Comparison of ENCODE assay signal across 14 cellular contexts in genomic region chr15:28889871-28890270, GRCh38. TPM values are rescaled to one million over a fixed set of nuclear protein-coding genes. Genes with fewer than 3 reads are reported as not detected.
DNase-seq lines count a peak whose midpoint lies in the region; ATAC-seq and TF ChIP-seq lines count a peak whose summit lies in the region.
"Not testable (repeated sequence)": the region's sequence is repeated elsewhere in the genome, so short reads cannot be mapped to it uniquely, and the experiment has no call there.
"Had no signal": no experiment of that assay in that cellular context is flagged by ENCODE, and none has a peak within 500 bp of the region (broad histone marks: within the 10 kb centered on the region; RNA-seq: fewer than 3 reads in every experiment).

No MANE protein-coding gene starts in this region.

- in situ Hi-C loops in IMR-90 (cut with MboI; ENCODE audit: low sequenced_read_pairs) = loop anchor here (10.0 kb wide), 1 partner anchor 85 kb away; no protein-coding TSS in a partner anchor

- H3K9me3 ChIP-seq in CD4-positive, alpha-beta T cell (ENCODE audit: control insufficient read depth, low read length); IMR-90 (ENCODE audit: control insufficient read depth, insufficient read depth, low read length); thymus (ENCODE audit: control insufficient read depth): not testable (repeated sequence)

- not testable (repeated sequence) for H2BK5ac ChIP-seq in IMR-90 (ENCODE audit: low read depth, low read length, poor library complexity, severe bottlenecking)

- H3K4me3 Mint-ChIP-seq in CD4-positive, alpha-beta T cell = peak overlapping the region; percentile 63
- not testable (repeated sequence) for H3K4me3 Mint-ChIP-seq in activated CD4-positive, alpha-beta T cell treated with anti-CD3 and anti-CD28 coated beads, Interleukin-2, amount 10 ng/mL, durations not matched to agents 7 days and 5 days; activated naive CD4-positive, alpha-beta T cell treated with anti-CD3 and anti-CD28 coated beads, Interleukin-2, amount 10 ng/mL, durations not matched to agents 7 days and 5 days
- H3K4me3 Mint-ChIP-seq in central memory CD8-positive, alpha-beta T cell = peak overlapping the region; percentile 80
- peak overlapping the region; percentile 27 for H3K4me3 Mint-ChIP-seq in glutamatergic neuron (ENCODE audit: unreplicated experiment)
- H3K4me3 Mint-ChIP-seq in nephron = peak overlapping the region; percentile 45 to 59 (median 54)

- ATAC-seq in CD4-positive, alpha-beta T cell (ENCODE audit: poor library complexity); IMR-90 (ENCODE audit: low read depth); central memory CD8-positive, alpha-beta T cell (replicated peaks; ENCODE audit: extremely low read depth, poor library complexity, severe bottlenecking): not testable (repeated sequence)

- peaks cover 25% of the 10 kb centered on the region; the same call in 1 of the 2 replicates for H4K20me1 ChIP-seq in IMR-90 (ENCODE audit: insufficient read depth, low read length)

- peak overlapping the region; percentile 70 for H3K27ac ChIP-seq in CD4-positive, alpha-beta T cell (ENCODE audit: low read depth, low read length)
- not testable (repeated sequence) for H3K27ac ChIP-seq in IMR-90 (ENCODE audit: insufficient read depth, low read length)
- H3K27ac ChIP-seq in thymus (ENCODE audit: low read depth) = peak overlapping the region; percentile 75

- H3K36me3 ChIP-seq in IMR-90 (ENCODE audit: control insufficient read depth, insufficient read depth, low read length); thymus (ENCODE audit: control insufficient read depth, insufficient read depth): not testable (repeated sequence)

- H3K9me1 ChIP-seq in IMR-90 (ENCODE audit: insufficient read depth, low read length) = peaks cover 18% of the 10 kb centered on the region

- not testable (repeated sequence) for H2BK20ac ChIP-seq in IMR-90 (ENCODE audit: low read depth, low read length)

- H2AK5ac ChIP-seq in IMR-90 (ENCODE audit: low read depth, low read length) = peak overlapping the region; percentile 73

- H3K4ac ChIP-seq in IMR-90 (ENCODE audit: low read depth, low read length) = peak overlapping the region; percentile 16; the same call in 1 of the 2 replicates

- H3K27ac Mint-ChIP-seq in CD4-positive, alpha-beta T cell = peak overlapping the region; percentile 99
- H3K27ac Mint-ChIP-seq in activated CD4-positive, alpha-beta T cell treated with anti-CD3 and anti-CD28 coated beads, Interleukin-2, amount 10 ng/mL, durations not matched to agents 7 days and 5 days = peak overlapping the region; percentile 98
- peak overlapping the region; percentile 98 for H3K27ac Mint-ChIP-seq in activated naive CD4-positive, alpha-beta T cell treated with anti-CD3 and anti-CD28 coated beads, Interleukin-2, amount 10 ng/mL, durations not matched to agents 7 days and 5 days
- H3K27ac Mint-ChIP-seq in central memory CD8-positive, alpha-beta T cell (ENCODE audit: low read depth) = peak overlapping the region; percentile 93
- H3K27ac Mint-ChIP-seq in glutamatergic neuron (ENCODE audit: unreplicated experiment) (peak overlapping the region; percentile 57), nephron (peak overlapping the region in 1 of 3 experiments; percentile 63)

- CTCF ChIA-PET in CD4-positive, alpha-beta T cell (lab: Charles Lee); IMR-90 (lab: Yijun Ruan, JAX); activated naive CD4-positive, alpha-beta T cell treated with anti-CD3 and anti-CD28 coated beads, Interleukin-2, amount 10 ng/mL, durations not matched to agents 7 days and 5 days (lab: Charles Lee): not testable (repeated sequence)
- CTCF ChIA-PET in activated CD4-positive, alpha-beta T cell treated with anti-CD3 and anti-CD28 coated beads, Interleukin-2, amount 10 ng/mL, durations not matched to agents 7 days and 5 days (lab: Charles Lee) = interaction anchor here (1.3 kb wide), 1 partner anchor 31 kb away, joined by 3 read pairs; no protein-coding TSS in a partner anchor

- not testable (repeated sequence) for H4K5ac ChIP-seq in IMR-90 (ENCODE audit: low read depth, low read length)

- not testable (repeated sequence) for DNase-seq in CD4-positive, alpha-beta T cell; IMR-90; activated CD4-positive, alpha-beta T cell treated with anti-CD3 and anti-CD28 coated beads, Interleukin-2, amount 10 ng/mL, durations not matched to agents 7 days and 5 days; activated naive CD4-positive, alpha-beta T cell treated with anti-CD3 and anti-CD28 coated beads, Interleukin-2, amount 10 ng/mL, durations not matched to agents 7 days and 5 days; central memory CD8-positive, alpha-beta T cell (ENCODE audit: low spot score in 2 of 2); glutamatergic neuron

- H2BK120ac ChIP-seq in IMR-90 (ENCODE audit: low read depth, low read length) = not testable (repeated sequence)

- TF ChIP-seq POLR2A in IMR-90 (IDR thresholded peaks at IDR 0.05; ENCODE audit: low read depth, low read length) = not testable (repeated sequence)

- peaks cover 17% of the 10 kb centered on the region for H3K4me1 ChIP-seq in IMR-90 (ENCODE audit: control insufficient read depth, insufficient read depth, low read length)
- peaks cover 21% of the 10 kb centered on the region for H3K4me1 ChIP-seq in thymus (ENCODE audit: control insufficient read depth, insufficient read depth, low read length)

- not testable (repeated sequence) for H3K23ac ChIP-seq in IMR-90 (ENCODE audit: low read depth, low read length)

- H3K4me1 Mint-ChIP-seq in CD4-positive, alpha-beta T cell (ENCODE audit: low read depth) = peaks cover 77% of the 10 kb centered on the region
- H3K4me1 Mint-ChIP-seq in activated CD4-positive, alpha-beta T cell treated with anti-CD3 and anti-CD28 coated beads, Interleukin-2, amount 10 ng/mL, durations not matched to agents 7 days and 5 days = peaks cover 55% of the 10 kb centered on the region
- peaks cover 65% of the 10 kb centered on the region for H3K4me1 Mint-ChIP-seq in activated naive CD4-positive, alpha-beta T cell treated with anti-CD3 and anti-CD28 coated beads, Interleukin-2, amount 10 ng/mL, durations not matched to agents 7 days and 5 days
- peaks cover 48% of the 10 kb centered on the region for H3K4me1 Mint-ChIP-seq in central memory CD8-positive, alpha-beta T cell
- peaks cover 58% of the 10 kb centered on the region for H3K4me1 Mint-ChIP-seq in glutamatergic neuron (ENCODE audit: low read depth, unreplicated experiment)
- H3K4me1 Mint-ChIP-seq in nephron = peaks cover 39% of the 10 kb centered on the region

- H3K27me3 ChIP-seq in CD4-positive, alpha-beta T cell (ENCODE audit: control insufficient read depth, insufficient read depth, low read length); IMR-90 (ENCODE audit: control insufficient read depth, insufficient read depth, low read length); thymus (ENCODE audit: control insufficient read depth, insufficient read depth): not testable (repeated sequence)

- H3K14ac ChIP-seq in IMR-90 (replicated peaks; ENCODE audit: low read depth, low read length) = not testable (repeated sequence)

- not testable (repeated sequence) for H3K9me3 Mint-ChIP-seq in CD4-positive, alpha-beta T cell; activated CD4-positive, alpha-beta T cell treated with anti-CD3 and anti-CD28 coated beads, Interleukin-2, amount 10 ng/mL, durations not matched to agents 7 days and 5 days; activated naive CD4-positive, alpha-beta T cell treated with anti-CD3 and anti-CD28 coated beads, Interleukin-2, amount 10 ng/mL, durations not matched to agents 7 days and 5 days; central memory CD8-positive, alpha-beta T cell; nephron
- peaks cover 17% of the 10 kb centered on the region for H3K9me3 Mint-ChIP-seq in glutamatergic neuron (ENCODE audit: unreplicated experiment)

- H3K4me2 ChIP-seq in IMR-90 (ENCODE audit: low read depth, low read length) = not testable (repeated sequence)

- H4K8ac ChIP-seq in IMR-90 (ENCODE audit: low read depth in 2 of 2, low read length in 2 of 2) = not testable (repeated sequence)

- H3K36me3 Mint-ChIP-seq in CD4-positive, alpha-beta T cell (ENCODE audit: low read depth) = peaks cover 13% of the 10 kb centered on the region
- not testable (repeated sequence) for H3K36me3 Mint-ChIP-seq in activated CD4-positive, alpha-beta T cell treated with anti-CD3 and anti-CD28 coated beads, Interleukin-2, amount 10 ng/mL, durations not matched to agents 7 days and 5 days (ENCODE audit: low read depth); activated naive CD4-positive, alpha-beta T cell treated with anti-CD3 and anti-CD28 coated beads, Interleukin-2, amount 10 ng/mL, durations not matched to agents 7 days and 5 days; central memory CD8-positive, alpha-beta T cell (ENCODE audit: insufficient read depth); glutamatergic neuron (ENCODE audit: unreplicated experiment); nephron (ENCODE audit: low read depth)

- H2BK15ac ChIP-seq in IMR-90 (ENCODE audit: low read depth, low read length) = not testable (repeated sequence)

- not testable (repeated sequence) for TF ChIP-seq CTCF in CD4-positive, alpha-beta T cell (IDR thresholded peaks at IDR 0.05); IMR-90 (conservative IDR thresholded peaks at IDR 0.05; ENCODE audit: low read depth, low read length); glutamatergic neuron (IDR thresholded peaks at IDR 0.05; ENCODE audit: partially characterized antibody, unreplicated experiment); nephron (IDR thresholded peaks at IDR 0.05; ENCODE audit: unreplicated experiment in 3 of 3)

- POLR2A ChIA-PET in CD4-positive, alpha-beta T cell (lab: Charles Lee) = interaction anchor here (1.5 to 2.8 kb wide), 3 partner anchors 13 to 51 kb away, joined by 3 to 13 read pairs (median 12); no protein-coding TSS in a partner anchor
- POLR2A ChIA-PET in IMR-90 (lab: Charles Lee; ENCODE audit: unreplicated experiment); activated CD4-positive, alpha-beta T cell treated with anti-CD3 and anti-CD28 coated beads, Interleukin-2, amount 10 ng/mL, durations not matched to agents 7 days and 5 days (lab: Charles Lee): not testable (repeated sequence)

- H3K79me1 ChIP-seq in IMR-90 (ENCODE audit: low read depth in 1 of 2, low read length in 2 of 2) = peaks cover 16 to 78% of the 10 kb centered on the region in 2 experiments

- BruUV-seq in IMR-90 (replicated peaks; lab: Mats Ljungman, UMichigan) = not testable (repeated sequence)

- not testable (repeated sequence) for H3K9ac ChIP-seq in IMR-90 (ENCODE audit: low read depth, low read length)

- not testable (repeated sequence) for H3K18ac ChIP-seq in IMR-90 (ENCODE audit: low read depth, low read length)

- intact Hi-C loops in CD4-positive, alpha-beta T cell (cut with DNase I, micrococcal nuclease) = loop anchor here (2.0 to 5.0 kb wide), 3 partner anchors 47 to 381 kb away; no protein-coding TSS in a partner anchor
- intact Hi-C loops in IMR-90 (cut with micrococcal nuclease) = not testable (repeated sequence)

- not testable (repeated sequence) for H3K4me3 ChIP-seq in IMR-90 (ENCODE audit: insufficient read depth, low read depth, low read length); thymus (ENCODE audit: low read length)

- not testable (repeated sequence) for H3K27me3 Mint-ChIP-seq in CD4-positive, alpha-beta T cell; central memory CD8-positive, alpha-beta T cell
- peaks cover 14% of the 10 kb centered on the region for H3K27me3 Mint-ChIP-seq in activated CD4-positive, alpha-beta T cell treated with anti-CD3 and anti-CD28 coated beads, Interleukin-2, amount 10 ng/mL, durations not matched to agents 7 days and 5 days
- peaks cover 38% of the 10 kb centered on the region for H3K27me3 Mint-ChIP-seq in activated naive CD4-positive, alpha-beta T cell treated with anti-CD3 and anti-CD28 coated beads, Interleukin-2, amount 10 ng/mL, durations not matched to agents 7 days and 5 days
- H3K27me3 Mint-ChIP-seq in glutamatergic neuron (ENCODE audit: unreplicated experiment) (peaks cover 16% of the 10 kb centered on the region), nephron (ENCODE audit: low read depth) (peaks cover 12% of the 10 kb centered on the region)

- not testable (repeated sequence) for TF ChIP-seq RAD21 in IMR-90 (IDR thresholded peaks at IDR 0.05; ENCODE audit: low read length)

- dilution Hi-C loops in IMR-90 (cut with HindIII; ENCODE audit: low sequenced_read_pairs, unreplicated experiment) = not testable (repeated sequence)

- WGBS in IMR-90 (ENCODE audit: extremely low coverage in 2 of 2, insufficient read length in 1 of 2), 2 experiments = 75% methylated on average over 2 of the region's 6 CpGs; no CpG with 5 or more reads in 1 of the 2 experiments
- WGBS in thymus = 88% methylated on average over 6 of the region's 6 CpGs

- not testable (repeated sequence) for H2AK9ac ChIP-seq in IMR-90 (replicated peaks; ENCODE audit: low read depth, low read length, poor library complexity)

- H3K56ac ChIP-seq in IMR-90 (ENCODE audit: extremely low read depth, insufficient read depth, low read length) = not testable (repeated sequence)

- not testable (repeated sequence) for H2AFZ ChIP-seq in IMR-90 (replicated peaks; ENCODE audit: low read length, poor library complexity)

- not testable (repeated sequence) for H4K91ac ChIP-seq in IMR-90 (ENCODE audit: insufficient read depth, low read depth, low read length)

RNA-seq across cellular contexts. Expression of gene APBA2, which starts 4.1 kb away (rescaled TPM):
- 100 to 1,000 TPM; 123 to 126 TPM for total RNA-seq in CD4-positive, alpha-beta T cell
- total RNA-seq in IMR-90 (2012; rRNA removed) (27.8 and 33.0 TPM in 2 replicates), glutamatergic neuron (ENCODE audit: unreplicated experiment) (166 TPM)
- polyA plus RNA-seq in IMR-90 (2012; rRNA removed) (21.7 and 26.5 TPM in 2 replicates), thymus (15.3 TPM)
- polyA plus RNA-seq in IMR-90 (2012; cell fraction: cytosol; rRNA removed) = 14.7 and 25.1 TPM in 2 replicates
- 35.8 and 49.9 TPM in 2 replicates for polyA plus RNA-seq in IMR-90 (2012; cell fraction: nucleus; rRNA removed; ENCODE audit: low replicate concordance)
- 10 to 100 TPM; 19.2 to 21.2 TPM for total RNA-seq in activated CD4-positive, alpha-beta T cell treated with anti-CD3 and anti-CD28 coated beads, Interleukin-2, amount 10 ng/mL, durations not matched to agents 7 days and 5 days
- total RNA-seq: Calu3, LHCN-M2, OCI-LY7 had no signal

RNA-seq across cellular contexts. Expression of gene GOLGA6L7, which starts 41.4 kb away (rescaled TPM):
- total RNA-seq in CD4-positive, alpha-beta T cell = not detected
- total RNA-seq in IMR-90 (2012; rRNA removed) (not detected in 2 replicates), glutamatergic neuron (ENCODE audit: unreplicated experiment) (not detected)
- polyA plus RNA-seq in IMR-90 (2012; rRNA removed) (not detected in 2 replicates), thymus (0.05 TPM)
- polyA plus RNA-seq in IMR-90 (2012; cell fraction: cytosol; rRNA removed) = not detected in 2 replicates
- not detected in 2 replicates for polyA plus RNA-seq in IMR-90 (2012; cell fraction: nucleus; rRNA removed; ENCODE audit: low replicate concordance)
- not detected for total RNA-seq in activated CD4-positive, alpha-beta T cell treated with anti-CD3 and anti-CD28 coated beads, Interleukin-2, amount 10 ng/mL, durations not matched to agents 7 days and 5 days
- total RNA-seq: Calu3, Daoy, GM23248, LHCN-M2, OCI-LY7, Peyer's patch had no signal
- polyA plus RNA-seq: GM23248 had no signal
